1 cellular context compared by ENCODE assay signal in the genomic region with DNA sequence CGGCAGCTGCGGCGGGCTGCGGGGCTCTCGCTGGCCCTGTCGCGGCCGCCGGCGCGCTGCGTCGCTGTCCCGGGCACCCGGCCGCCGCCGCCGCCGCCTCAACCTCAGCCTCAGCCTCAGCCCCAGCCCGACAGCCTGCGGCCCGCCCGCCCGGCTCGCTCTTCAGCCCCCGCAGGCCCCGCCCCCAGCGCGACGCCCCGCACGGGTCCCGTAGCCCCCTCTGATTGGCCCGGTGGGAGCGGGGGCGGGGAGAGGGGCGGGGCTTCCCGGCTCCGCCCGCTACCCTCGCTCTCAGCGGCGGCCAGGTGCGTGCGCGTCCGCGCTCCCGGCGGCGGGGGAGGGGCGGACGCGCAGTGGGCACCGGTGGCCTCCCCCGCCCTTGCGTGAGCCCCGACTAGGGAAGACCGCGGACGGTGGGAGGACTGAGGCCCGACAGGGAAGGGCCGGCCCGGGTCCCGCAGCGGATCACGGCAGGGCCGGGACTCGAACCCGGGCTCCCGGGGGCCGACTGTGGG.
A peak's percentile ranks its signal among the peaks of the same experiment; 100 is the strongest.
TF ChIP-seq lines count a peak whose summit lies in the region.

A gene with protein sequence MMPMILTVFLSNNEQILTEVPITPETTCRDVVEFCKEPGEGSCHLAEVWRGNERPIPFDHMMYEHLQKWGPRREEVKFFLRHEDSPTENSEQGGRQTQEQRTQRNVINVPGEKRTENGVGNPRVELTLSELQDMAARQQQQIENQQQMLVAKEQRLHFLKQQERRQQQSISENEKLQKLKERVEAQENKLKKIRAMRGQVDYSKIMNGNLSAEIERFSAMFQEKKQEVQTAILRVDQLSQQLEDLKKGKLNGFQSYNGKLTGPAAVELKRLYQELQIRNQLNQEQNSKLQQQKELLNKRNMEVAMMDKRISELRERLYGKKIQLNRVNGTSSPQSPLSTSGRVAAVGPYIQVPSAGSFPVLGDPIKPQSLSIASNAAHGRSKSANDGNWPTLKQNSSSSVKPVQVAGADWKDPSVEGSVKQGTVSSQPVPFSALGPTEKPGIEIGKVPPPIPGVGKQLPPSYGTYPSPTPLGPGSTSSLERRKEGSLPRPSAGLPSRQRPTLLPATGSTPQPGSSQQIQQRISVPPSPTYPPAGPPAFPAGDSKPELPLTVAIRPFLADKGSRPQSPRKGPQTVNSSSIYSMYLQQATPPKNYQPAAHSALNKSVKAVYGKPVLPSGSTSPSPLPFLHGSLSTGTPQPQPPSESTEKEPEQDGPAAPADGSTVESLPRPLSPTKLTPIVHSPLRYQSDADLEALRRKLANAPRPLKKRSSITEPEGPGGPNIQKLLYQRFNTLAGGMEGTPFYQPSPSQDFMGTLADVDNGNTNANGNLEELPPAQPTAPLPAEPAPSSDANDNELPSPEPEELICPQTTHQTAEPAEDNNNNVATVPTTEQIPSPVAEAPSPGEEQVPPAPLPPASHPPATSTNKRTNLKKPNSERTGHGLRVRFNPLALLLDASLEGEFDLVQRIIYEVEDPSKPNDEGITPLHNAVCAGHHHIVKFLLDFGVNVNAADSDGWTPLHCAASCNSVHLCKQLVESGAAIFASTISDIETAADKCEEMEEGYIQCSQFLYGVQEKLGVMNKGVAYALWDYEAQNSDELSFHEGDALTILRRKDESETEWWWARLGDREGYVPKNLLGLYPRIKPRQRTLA (minus strand): TSS at position 137 of the 515 bp plus-strand sequence. CDS start 268 bp downstream, outside the sequence.

TF ChIP-seq in HCT116, 20 proteins besides CTCF, POLR2A, EP300 and RAD21 (continued from another document):
- TF ChIP-seq, protein P1, sequence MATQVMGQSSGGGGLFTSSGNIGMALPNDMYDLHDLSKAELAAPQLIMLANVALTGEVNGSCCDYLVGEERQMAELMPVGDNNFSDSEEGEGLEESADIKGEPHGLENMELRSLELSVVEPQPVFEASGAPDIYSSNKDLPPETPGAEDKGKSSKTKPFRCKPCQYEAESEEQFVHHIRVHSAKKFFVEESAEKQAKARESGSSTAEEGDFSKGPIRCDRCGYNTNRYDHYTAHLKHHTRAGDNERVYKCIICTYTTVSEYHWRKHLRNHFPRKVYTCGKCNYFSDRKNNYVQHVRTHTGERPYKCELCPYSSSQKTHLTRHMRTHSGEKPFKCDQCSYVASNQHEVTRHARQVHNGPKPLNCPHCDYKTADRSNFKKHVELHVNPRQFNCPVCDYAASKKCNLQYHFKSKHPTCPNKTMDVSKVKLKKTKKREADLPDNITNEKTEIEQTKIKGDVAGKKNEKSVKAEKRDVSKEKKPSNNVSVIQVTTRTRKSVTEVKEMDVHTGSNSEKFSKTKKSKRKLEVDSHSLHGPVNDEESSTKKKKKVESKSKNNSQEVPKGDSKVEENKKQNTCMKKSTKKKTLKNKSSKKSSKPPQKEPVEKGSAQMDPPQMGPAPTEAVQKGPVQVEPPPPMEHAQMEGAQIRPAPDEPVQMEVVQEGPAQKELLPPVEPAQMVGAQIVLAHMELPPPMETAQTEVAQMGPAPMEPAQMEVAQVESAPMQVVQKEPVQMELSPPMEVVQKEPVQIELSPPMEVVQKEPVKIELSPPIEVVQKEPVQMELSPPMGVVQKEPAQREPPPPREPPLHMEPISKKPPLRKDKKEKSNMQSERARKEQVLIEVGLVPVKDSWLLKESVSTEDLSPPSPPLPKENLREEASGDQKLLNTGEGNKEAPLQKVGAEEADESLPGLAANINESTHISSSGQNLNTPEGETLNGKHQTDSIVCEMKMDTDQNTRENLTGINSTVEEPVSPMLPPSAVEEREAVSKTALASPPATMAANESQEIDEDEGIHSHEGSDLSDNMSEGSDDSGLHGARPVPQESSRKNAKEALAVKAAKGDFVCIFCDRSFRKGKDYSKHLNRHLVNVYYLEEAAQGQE (IDR thresholded peaks at IDR 0.05; ENCODE audit: low read depth): no peak
- TF ChIP-seq TCF7L2 (IDR thresholded peaks at IDR 0.05; ENCODE audit: borderline replicate concordance, extremely low read depth, insufficient read depth, insufficient read length) (no peak), ZFX (IDR thresholded peaks at IDR 0.05) (peak; percentile 46; the same call in 1 of the 2 replicates), SIN3A (IDR thresholded peaks at IDR 0.05; ENCODE audit: low read depth) (no peak), JUND (IDR thresholded peaks at IDR 0.05) (no peak)
- TF ChIP-seq, protein P2, sequence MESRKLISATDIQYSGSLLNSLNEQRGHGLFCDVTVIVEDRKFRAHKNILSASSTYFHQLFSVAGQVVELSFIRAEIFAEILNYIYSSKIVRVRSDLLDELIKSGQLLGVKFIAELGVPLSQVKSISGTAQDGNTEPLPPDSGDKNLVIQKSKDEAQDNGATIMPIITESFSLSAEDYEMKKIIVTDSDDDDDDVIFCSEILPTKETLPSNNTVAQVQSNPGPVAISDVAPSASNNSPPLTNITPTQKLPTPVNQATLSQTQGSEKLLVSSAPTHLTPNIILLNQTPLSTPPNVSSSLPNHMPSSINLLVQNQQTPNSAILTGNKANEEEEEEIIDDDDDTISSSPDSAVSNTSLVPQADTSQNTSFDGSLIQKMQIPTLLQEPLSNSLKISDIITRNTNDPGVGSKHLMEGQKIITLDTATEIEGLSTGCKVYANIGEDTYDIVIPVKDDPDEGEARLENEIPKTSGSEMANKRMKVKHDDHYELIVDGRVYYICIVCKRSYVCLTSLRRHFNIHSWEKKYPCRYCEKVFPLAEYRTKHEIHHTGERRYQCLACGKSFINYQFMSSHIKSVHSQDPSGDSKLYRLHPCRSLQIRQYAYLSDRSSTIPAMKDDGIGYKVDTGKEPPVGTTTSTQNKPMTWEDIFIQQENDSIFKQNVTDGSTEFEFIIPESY (IDR thresholded peaks at IDR 0.05; ENCODE audit: extremely low read depth, insufficient replicate concordance, low read length): peak; percentile 26
